Comparison of ENCODE assay signal across 1 cellular context in the genomic region with DNA sequence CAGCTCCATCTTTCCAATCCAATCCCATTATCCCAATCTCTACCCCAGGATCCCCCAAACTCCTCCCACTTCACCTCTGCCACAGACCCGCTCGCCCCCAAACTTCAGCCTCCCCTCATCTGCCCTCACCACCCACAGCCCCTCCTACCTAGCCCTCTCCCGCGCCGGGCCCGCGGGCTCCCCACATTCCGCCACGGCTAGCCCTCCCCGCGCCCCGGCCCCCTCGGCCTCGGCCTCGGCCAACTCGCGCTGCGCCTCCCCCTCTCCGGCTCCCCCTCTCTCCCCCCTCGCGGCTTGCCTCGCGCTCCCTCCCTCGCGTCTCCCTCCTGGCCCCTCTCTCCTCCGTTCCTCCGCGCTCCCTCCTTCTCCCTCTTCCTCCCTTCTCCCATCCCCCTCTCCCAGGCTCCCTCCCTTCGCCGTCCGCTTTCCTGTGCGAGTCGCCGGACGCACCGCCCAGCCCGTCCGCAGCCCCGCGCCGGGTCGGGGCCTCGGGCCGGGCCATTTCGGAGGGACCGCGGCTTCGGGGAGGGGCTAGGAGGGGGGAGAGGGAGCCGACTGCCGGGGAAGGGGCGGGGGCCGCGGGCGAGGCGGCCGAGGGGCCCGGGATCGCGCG.
TF ChIP-seq lines count a peak whose summit lies in the region.

A gene with protein sequence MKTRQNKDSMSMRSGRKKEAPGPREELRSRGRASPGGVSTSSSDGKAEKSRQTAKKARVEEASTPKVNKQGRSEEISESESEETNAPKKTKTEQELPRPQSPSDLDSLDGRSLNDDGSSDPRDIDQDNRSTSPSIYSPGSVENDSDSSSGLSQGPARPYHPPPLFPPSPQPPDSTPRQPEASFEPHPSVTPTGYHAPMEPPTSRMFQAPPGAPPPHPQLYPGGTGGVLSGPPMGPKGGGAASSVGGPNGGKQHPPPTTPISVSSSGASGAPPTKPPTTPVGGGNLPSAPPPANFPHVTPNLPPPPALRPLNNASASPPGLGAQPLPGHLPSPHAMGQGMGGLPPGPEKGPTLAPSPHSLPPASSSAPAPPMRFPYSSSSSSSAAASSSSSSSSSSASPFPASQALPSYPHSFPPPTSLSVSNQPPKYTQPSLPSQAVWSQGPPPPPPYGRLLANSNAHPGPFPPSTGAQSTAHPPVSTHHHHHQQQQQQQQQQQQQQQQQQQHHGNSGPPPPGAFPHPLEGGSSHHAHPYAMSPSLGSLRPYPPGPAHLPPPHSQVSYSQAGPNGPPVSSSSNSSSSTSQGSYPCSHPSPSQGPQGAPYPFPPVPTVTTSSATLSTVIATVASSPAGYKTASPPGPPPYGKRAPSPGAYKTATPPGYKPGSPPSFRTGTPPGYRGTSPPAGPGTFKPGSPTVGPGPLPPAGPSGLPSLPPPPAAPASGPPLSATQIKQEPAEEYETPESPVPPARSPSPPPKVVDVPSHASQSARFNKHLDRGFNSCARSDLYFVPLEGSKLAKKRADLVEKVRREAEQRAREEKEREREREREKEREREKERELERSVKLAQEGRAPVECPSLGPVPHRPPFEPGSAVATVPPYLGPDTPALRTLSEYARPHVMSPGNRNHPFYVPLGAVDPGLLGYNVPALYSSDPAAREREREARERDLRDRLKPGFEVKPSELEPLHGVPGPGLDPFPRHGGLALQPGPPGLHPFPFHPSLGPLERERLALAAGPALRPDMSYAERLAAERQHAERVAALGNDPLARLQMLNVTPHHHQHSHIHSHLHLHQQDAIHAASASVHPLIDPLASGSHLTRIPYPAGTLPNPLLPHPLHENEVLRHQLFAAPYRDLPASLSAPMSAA (N-terminal part only) (plus strand): TSS at position 581 of the 613 bp plus-strand sequence. CDS start 6,043 bp downstream, outside the sequence.

TF ChIP-seq in GM12878, 131 proteins besides CTCF, POLR2A, EP300 and RAD21:
- TF ChIP-seq FOS (IDR thresholded peaks at IDR 0.05; ENCODE audit: borderline replicate concordance, extremely low read depth, insufficient read length) (no peak), TAF1 (IDR thresholded peaks at IDR 0.05; ENCODE audit: borderline replicate concordance, low read depth, low read length) (0 out of 2 replicates have a peak, but pooled peaks have one; percentile 8), PAX5 (IDR thresholded peaks at IDR 0.05; ENCODE audit: borderline replicate concordance, low read depth, low read length) (peak; percentile 18; the same call in 1 of the 2 replicates), JUND (IDR thresholded peaks at IDR 0.05; ENCODE audit: low read depth, low read length) (no peak), CHD2 (IDR thresholded peaks at IDR 0.05; ENCODE audit: borderline replicate concordance, low read depth, low read length) (peak; percentile 60), GATAD2B (conservative IDR thresholded peaks at IDR 0.05; ENCODE audit: low read depth) (no peak), RUNX3 (IDR thresholded peaks at IDR 0.05; ENCODE audit: low read length) (peak; percentile 7; the same call in 1 of the 2 replicates), FOXM1 (IDR thresholded peaks at IDR 0.05; ENCODE audit: low read depth, low read length) (no peak), ATF7 (IDR thresholded peaks at IDR 0.05; ENCODE audit: low read depth) (no peak), DPF2 (IDR thresholded peaks at IDR 0.05) (0 out of 2 replicates have a peak, but pooled peaks have one; percentile 16), JUNB (IDR thresholded peaks at IDR 0.05) (no peak), KDM1A (IDR thresholded peaks at IDR 0.05; ENCODE audit: borderline replicate concordance) (no peak), RB1 (IDR thresholded peaks at IDR 0.05; ENCODE audit: borderline replicate concordance) (peak; percentile 60; the same call in 1 of the 2 replicates), NBN (IDR thresholded peaks at IDR 0.05) (peak; percentile 70; the same call in 1 of the 2 replicates), EED (IDR thresholded peaks at IDR 0.05; ENCODE audit: low read depth) (peak; percentile 38; the same call in 1 of the 2 replicates), IKZF1 (conservative IDR thresholded peaks at IDR 0.05) (peak; percentile 57), MYC (IDR thresholded peaks at IDR 0.05; ENCODE audit: insufficient read depth, insufficient read length, insufficient replicate concordance, low read length, severe bottlenecking) (peak; percentile 30), IKZF2 (IDR thresholded peaks at IDR 0.05) (peak; percentile 33 to 45; a peak in 2 of 4 replicates), SRF (IDR thresholded peaks at IDR 0.05; ENCODE audit: low read depth in 2 of 2, low read length in 2 of 2) (no peak), YY1 (IDR thresholded peaks at IDR 0.05; ENCODE audit: low read depth, low read length) (0 out of 2 replicates have a peak, but pooled peaks have one; percentile 24)
- TF ChIP-seq, protein P1, sequence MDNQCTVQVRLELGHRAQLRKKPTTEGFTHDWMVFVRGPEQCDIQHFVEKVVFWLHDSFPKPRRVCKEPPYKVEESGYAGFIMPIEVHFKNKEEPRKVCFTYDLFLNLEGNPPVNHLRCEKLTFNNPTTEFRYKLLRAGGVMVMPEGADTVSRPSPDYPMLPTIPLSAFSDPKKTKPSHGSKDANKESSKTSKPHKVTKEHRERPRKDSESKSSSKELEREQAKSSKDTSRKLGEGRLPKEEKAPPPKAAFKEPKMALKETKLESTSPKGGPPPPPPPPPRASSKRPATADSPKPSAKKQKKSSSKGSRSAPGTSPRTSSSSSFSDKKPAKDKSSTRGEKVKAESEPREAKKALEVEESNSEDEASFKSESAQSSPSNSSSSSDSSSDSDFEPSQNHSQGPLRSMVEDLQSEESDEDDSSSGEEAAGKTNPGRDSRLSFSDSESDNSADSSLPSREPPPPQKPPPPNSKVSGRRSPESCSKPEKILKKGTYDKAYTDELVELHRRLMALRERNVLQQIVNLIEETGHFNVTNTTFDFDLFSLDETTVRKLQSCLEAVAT (IDR thresholded peaks at IDR 0.05), result 0 out of 2 replicates have a peak, but pooled peaks have one; percentile 40
- TF ChIP-seq, protein P2, sequence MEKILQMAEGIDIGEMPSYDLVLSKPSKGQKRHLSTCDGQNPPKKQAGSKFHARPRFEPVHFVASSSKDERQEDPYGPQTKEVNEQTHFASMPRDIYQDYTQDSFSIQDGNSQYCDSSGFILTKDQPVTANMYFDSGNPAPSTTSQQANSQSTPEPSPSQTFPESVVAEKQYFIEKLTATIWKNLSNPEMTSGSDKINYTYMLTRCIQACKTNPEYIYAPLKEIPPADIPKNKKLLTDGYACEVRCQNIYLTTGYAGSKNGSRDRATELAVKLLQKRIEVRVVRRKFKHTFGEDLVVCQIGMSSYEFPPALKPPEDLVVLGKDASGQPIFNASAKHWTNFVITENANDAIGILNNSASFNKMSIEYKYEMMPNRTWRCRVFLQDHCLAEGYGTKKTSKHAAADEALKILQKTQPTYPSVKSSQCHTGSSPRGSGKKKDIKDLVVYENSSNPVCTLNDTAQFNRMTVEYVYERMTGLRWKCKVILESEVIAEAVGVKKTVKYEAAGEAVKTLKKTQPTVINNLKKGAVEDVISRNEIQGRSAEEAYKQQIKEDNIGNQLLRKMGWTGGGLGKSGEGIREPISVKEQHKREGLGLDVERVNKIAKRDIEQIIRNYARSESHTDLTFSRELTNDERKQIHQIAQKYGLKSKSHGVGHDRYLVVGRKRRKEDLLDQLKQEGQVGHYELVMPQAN (conservative IDR thresholded peaks at IDR 0.05), result no peak
- TF ChIP-seq, protein P3, sequence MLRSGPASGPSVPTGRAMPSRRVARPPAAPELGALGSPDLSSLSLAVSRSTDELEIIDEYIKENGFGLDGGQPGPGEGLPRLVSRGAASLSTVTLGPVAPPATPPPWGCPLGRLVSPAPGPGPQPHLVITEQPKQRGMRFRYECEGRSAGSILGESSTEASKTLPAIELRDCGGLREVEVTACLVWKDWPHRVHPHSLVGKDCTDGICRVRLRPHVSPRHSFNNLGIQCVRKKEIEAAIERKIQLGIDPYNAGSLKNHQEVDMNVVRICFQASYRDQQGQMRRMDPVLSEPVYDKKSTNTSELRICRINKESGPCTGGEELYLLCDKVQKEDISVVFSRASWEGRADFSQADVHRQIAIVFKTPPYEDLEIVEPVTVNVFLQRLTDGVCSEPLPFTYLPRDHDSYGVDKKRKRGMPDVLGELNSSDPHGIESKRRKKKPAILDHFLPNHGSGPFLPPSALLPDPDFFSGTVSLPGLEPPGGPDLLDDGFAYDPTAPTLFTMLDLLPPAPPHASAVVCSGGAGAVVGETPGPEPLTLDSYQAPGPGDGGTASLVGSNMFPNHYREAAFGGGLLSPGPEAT (IDR thresholded peaks at IDR 0.05; ENCODE audit: low read depth), result peak; percentile 42; the same call in 1 of the 2 replicates
- TF ChIP-seq, protein P4, sequence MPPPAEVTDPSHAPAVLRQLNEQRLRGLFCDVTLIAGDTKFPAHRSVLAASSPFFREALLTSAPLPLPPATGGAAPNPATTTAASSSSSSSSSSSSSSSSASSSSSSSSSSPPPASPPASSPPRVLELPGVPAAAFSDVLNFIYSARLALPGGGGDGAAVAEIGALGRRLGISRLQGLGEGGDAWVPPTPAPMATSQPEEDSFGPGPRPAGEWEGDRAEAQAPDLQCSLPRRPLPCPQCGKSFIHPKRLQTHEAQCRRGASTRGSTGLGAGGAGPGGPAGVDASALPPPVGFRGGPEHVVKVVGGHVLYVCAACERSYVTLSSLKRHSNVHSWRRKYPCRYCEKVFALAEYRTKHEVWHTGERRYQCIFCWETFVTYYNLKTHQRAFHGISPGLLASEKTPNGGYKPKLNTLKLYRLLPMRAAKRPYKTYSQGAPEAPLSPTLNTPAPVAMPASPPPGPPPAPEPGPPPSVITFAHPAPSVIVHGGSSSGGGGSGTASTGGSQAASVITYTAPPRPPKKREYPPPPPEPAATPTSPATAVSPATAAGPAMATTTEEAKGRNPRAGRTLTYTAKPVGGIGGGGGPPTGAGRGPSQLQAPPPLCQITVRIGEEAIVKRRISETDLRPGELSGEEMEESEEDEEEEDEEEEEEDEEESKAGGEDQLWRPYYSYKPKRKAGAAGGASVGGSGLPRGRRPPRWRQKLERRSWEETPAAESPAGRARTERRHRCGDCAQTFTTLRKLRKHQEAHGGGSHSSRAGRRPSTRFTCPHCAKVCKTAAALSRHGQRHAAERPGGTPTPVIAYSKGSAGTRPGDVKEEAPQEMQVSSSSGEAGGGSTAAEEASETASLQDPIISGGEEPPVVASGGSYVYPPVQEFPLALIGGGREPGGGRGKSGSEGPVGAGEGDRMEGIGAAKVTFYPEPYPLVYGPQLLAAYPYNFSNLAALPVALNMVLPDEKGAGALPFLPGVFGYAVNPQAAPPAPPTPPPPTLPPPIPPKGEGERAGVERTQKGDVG (CRISPR knock-in tag; IDR thresholded peaks at IDR 0.05), result no peak
